ENCODE assay signal across 18 cellular contexts in genomic region chr2:159982842-159983785, GRCh38.
DNase-seq lines count a peak whose midpoint lies in the region; ATAC-seq, FAIRE-seq and TF ChIP-seq lines count a peak whose summit lies in the region.
"Had no signal": no experiment of that assay in that cellular context is flagged by ENCODE, and none has a peak within 500 bp of the region (broad histone marks: within the 10 kb centered on the region; RNA-seq: fewer than 3 reads in every experiment).

No MANE protein-coding gene starts in this region.

- H3K27ac ChIP-seq in astrocyte (ENCODE audit: low read depth, low read length), result peak overlapping the region; percentile 16
- H3K27ac ChIP-seq: BLaER1, colonic mucosa, epithelial cell of prostate had no signal

- no peaks in the 10 kb centered on the region for H3K9me3 ChIP-seq in astrocyte (ENCODE audit: insufficient read depth, low read depth, low read length)
- H3K9me3 ChIP-seq: BLaER1, colonic mucosa had no signal

- no peaks in the 10 kb centered on the region for H3K27me3 Mint-ChIP-seq in astrocyte (ENCODE audit: low read depth, unreplicated experiment)

- peaks cover 32% of the 10 kb centered on the region for H3K4me1 Mint-ChIP-seq in astrocyte (ENCODE audit: low read depth, unreplicated experiment)
- no peaks in the 10 kb centered on the region for H3K4me1 Mint-ChIP-seq in stimulated activated effector memory CD8-positive, alpha-beta T cell treated with anti-CD3 and anti-CD28 coated beads, Interleukin-12 subunit alpha, Interleukin-12 subunit beta, amount 100 ng/mL, for 72 hours
- H3K4me1 Mint-ChIP-seq: activated naive CD8-positive, alpha-beta T cell treated with anti-CD3 and anti-CD28 coated beads, Interleukin-2, amount 50 U/mL, for 24 hours; activated T-helper 17 cell treated with anti-CD3 and anti-CD28 coated beads, Interleukin-2, amount 50 U/mL, for 72 hours had no signal

- H3K9ac ChIP-seq in astrocyte (ENCODE audit: low read length), result no peak overlapping the region
- H3K9ac ChIP-seq: BLaER1 had no signal

- H3K27me3 ChIP-seq in astrocyte (ENCODE audit: insufficient read depth, low read length), result no peaks in the 10 kb centered on the region
- H3K27me3 ChIP-seq: BLaER1, colonic mucosa had no signal

- no peak for ATAC-seq in stimulated activated effector memory CD8-positive, alpha-beta T cell treated with anti-CD3 and anti-CD28 coated beads, Interleukin-12 subunit alpha, Interleukin-12 subunit beta, amount 100 ng/mL, for 72 hours
- ATAC-seq in HG02588 (IDR thresholded peaks at IDR 0.05; ENCODE audit: unreplicated experiment), result no peak
- ATAC-seq: activated naive CD8-positive, alpha-beta T cell treated with anti-CD3 and anti-CD28 coated beads, Interleukin-2, amount 50 U/mL, for 24 hours; activated T-helper 17 cell treated with anti-CD3 and anti-CD28 coated beads, Interleukin-2, amount 50 U/mL, for 72 hours had no signal

- H4K20me1 ChIP-seq in astrocyte (ENCODE audit: insufficient read depth, low read length), result no peaks in the 10 kb centered on the region
- H4K20me1 ChIP-seq: BLaER1 had no signal

- no peak overlapping the region for H3K4me3 Mint-ChIP-seq in astrocyte (ENCODE audit: unreplicated experiment)
- no peak overlapping the region for H3K4me3 Mint-ChIP-seq in stimulated activated effector memory CD8-positive, alpha-beta T cell treated with anti-CD3 and anti-CD28 coated beads, Interleukin-12 subunit alpha, Interleukin-12 subunit beta, amount 100 ng/mL, for 72 hours
- H3K4me3 Mint-ChIP-seq: activated naive CD8-positive, alpha-beta T cell treated with anti-CD3 and anti-CD28 coated beads, Interleukin-2, amount 50 U/mL, for 24 hours; activated T-helper 17 cell treated with anti-CD3 and anti-CD28 coated beads, Interleukin-2, amount 50 U/mL, for 72 hours had no signal

- peaks cover 12% of the 10 kb centered on the region for H3K36me3 Mint-ChIP-seq in astrocyte (ENCODE audit: low read depth, unreplicated experiment)
- H3K36me3 Mint-ChIP-seq in stimulated activated effector memory CD8-positive, alpha-beta T cell treated with anti-CD3 and anti-CD28 coated beads, Interleukin-12 subunit alpha, Interleukin-12 subunit beta, amount 100 ng/mL, for 72 hours, result no peaks in the 10 kb centered on the region

- H2AFZ ChIP-seq in astrocyte (ENCODE audit: low read depth, low read length), result no peak overlapping the region

- peak overlapping the region; percentile 8 for H3K4me2 ChIP-seq in astrocyte (ENCODE audit: low read length)
- H3K4me2 ChIP-seq: BLaER1 had no signal

- DNase-seq in GM03348 (ENCODE audit: low spot score) (peak; percentile 72), astrocyte (ENCODE audit: low read depth) (peak; percentile 80), fibroblast of peridontal ligament (ENCODE audit: extremely low read depth) (peak; percentile 60), skeletal muscle cell (ENCODE audit: low read depth) (peak; percentile 33), ACHN (no peak)
- no peak for DNase-seq in stimulated activated effector memory CD8-positive, alpha-beta T cell treated with anti-CD3 and anti-CD28 coated beads, Interleukin-12 subunit alpha, Interleukin-12 subunit beta, amount 100 ng/mL, for 72 hours (ENCODE audit: low spot score in 2 of 2)
- DNase-seq in activated CD4-positive, alpha-beta T cell treated with anti-CD3 and anti-CD28 coated beads, Interleukin-2, amount 50 U/mL, for 4 hours, result no peak
- DNase-seq: activated CD8-positive, alpha-beta memory T cell treated with anti-CD3 and anti-CD28 coated beads for 24 hours; activated naive CD8-positive, alpha-beta T cell treated with anti-CD3 and anti-CD28 coated beads, Interleukin-2, amount 50 U/mL, for 24 hours; colonic mucosa; MM.1S; NCI-H187; occipital lobe; stimulated activated CD4-positive, alpha-beta T cell treated with anti-CD3 and anti-CD28 coated beads, Interleukin-4, amount 100 ng/mL, for 4 hours had no signal

- no peaks in the 10 kb centered on the region for H3K9me3 Mint-ChIP-seq in astrocyte (ENCODE audit: unreplicated experiment)
- no peaks in the 10 kb centered on the region for H3K9me3 Mint-ChIP-seq in stimulated activated effector memory CD8-positive, alpha-beta T cell treated with anti-CD3 and anti-CD28 coated beads, Interleukin-12 subunit alpha, Interleukin-12 subunit beta, amount 100 ng/mL, for 72 hours
- H3K9me3 Mint-ChIP-seq: activated naive CD8-positive, alpha-beta T cell treated with anti-CD3 and anti-CD28 coated beads, Interleukin-2, amount 50 U/mL, for 24 hours; activated T-helper 17 cell treated with anti-CD3 and anti-CD28 coated beads, Interleukin-2, amount 50 U/mL, for 72 hours had no signal

- H3K36me3 ChIP-seq in astrocyte (ENCODE audit: insufficient read depth, low read length), result no peaks in the 10 kb centered on the region
- H3K36me3 ChIP-seq: BLaER1, colonic mucosa had no signal

- H3K4me3 ChIP-seq in astrocyte (ENCODE audit: insufficient read depth, low read depth, low read length) (no peak overlapping the region), skeletal muscle cell (ENCODE audit: low read depth, low read length) (no peak overlapping the region)
- H3K4me3 ChIP-seq: BLaER1, colonic mucosa had no signal

- no peak for TF ChIP-seq CTCF in astrocyte (IDR thresholded peaks at IDR 0.05; ENCODE audit: insufficient read depth, low read depth, low read length)

- no peak for FAIRE-seq in astrocyte (lab: Jason Lieb, UNC)

- peak overlapping the region; percentile 95 for H3K27ac Mint-ChIP-seq in astrocyte (ENCODE audit: unreplicated experiment)
- no peak overlapping the region for H3K27ac Mint-ChIP-seq in stimulated activated effector memory CD8-positive, alpha-beta T cell treated with anti-CD3 and anti-CD28 coated beads, Interleukin-12 subunit alpha, Interleukin-12 subunit beta, amount 100 ng/mL, for 72 hours
- H3K27ac Mint-ChIP-seq: activated naive CD8-positive, alpha-beta T cell treated with anti-CD3 and anti-CD28 coated beads, Interleukin-2, amount 50 U/mL, for 24 hours; activated T-helper 17 cell treated with anti-CD3 and anti-CD28 coated beads, Interleukin-2, amount 50 U/mL, for 72 hours had no signal

- in situ Hi-C loops in ACHN (cut with HindIII; ENCODE audit: low pct_ligation_motif_present, low pct_unique_long_range_greater_than_20kb, low sequenced_read_pairs), result no loop called here

- H3K79me2 ChIP-seq in astrocyte (ENCODE audit: insufficient read depth, low read length), result no peaks in the 10 kb centered on the region

- peaks cover 16% of the 10 kb centered on the region for H3K4me1 ChIP-seq in astrocyte (ENCODE audit: insufficient read depth, low read length)
- H3K4me1 ChIP-seq: BLaER1, colonic mucosa had no signal

Comparison
In these comparisons a context has a peak if more than half of its experiments do, and no peak if none do; other contexts are left out.
1. DNase-seq: peak in GM03348 (single experiment), astrocyte (single experiment), fibroblast of peridontal ligament (single experiment) and skeletal muscle cell (single experiment); none in stimulated activated effector memory CD8-positive, alpha-beta T cell treated with anti-CD3 and anti-CD28 coated beads, Interleukin-12 subunit alpha, Interleukin-12 subunit beta, amount 100 ng/mL, for 72 hours (0 of 2), ACHN (single experiment) and activated CD4-positive, alpha-beta T cell treated with anti-CD3 and anti-CD28 coated beads, Interleukin-2, amount 50 U/mL, for 4 hours (0 of 2).